30 cellular contexts compared by ENCODE assay signal in genomic region chr6:45148278-45148677, GRCh38.
DNase-seq lines count a peak whose midpoint lies in the region; ATAC-seq, FAIRE-seq and TF ChIP-seq lines count a peak whose summit lies in the region.
"Had no signal": no experiment of that assay in that cellular context is flagged by ENCODE, and none has a peak within 500 bp of the region (broad histone marks: within the 10 kb centered on the region; RNA-seq: fewer than 3 reads in every experiment).

No MANE protein-coding gene starts in this region.

- in situ Hi-C loops in K562 (cut with MboI) = no loop called here
- in situ Hi-C loops in gastrocnemius medialis (cut with MboI; ENCODE audit: low sequenced_read_pairs in 4 of 4) = no loop called here

- no peaks in the 10 kb centered on the region for H3K9me1 ChIP-seq in K562 (ENCODE audit: control insufficient read depth, insufficient read depth, low read length)

- peak; percentile 25 for DNase-seq in HS-5 (ENCODE audit: low read depth)
- no peak for DNase-seq in K562 (ENCODE audit: extremely low read depth in 1 of 4, low spot score in 3 of 4)
- peak; percentile 8 for DNase-seq in fibroblast of pulmonary artery (ENCODE audit: low read depth)
- DNase-seq in stromal cell of bone marrow (ENCODE audit: low read depth) = peak; percentile 6
- no peak for DNase-seq in gastrocnemius medialis
- no peak for DNase-seq in psoas muscle
- DNase-seq in epidermal melanocyte (ENCODE audit: insufficient read length, low spot score) = no peak
- DNase-seq: activated CD4-positive, alpha-beta memory T cell treated with anti-CD3 and anti-CD28 coated beads for 36 hours; activated CD4-positive, alpha-beta T cell treated with anti-CD3 and anti-CD28 coated beads for 1 hour; activated naive CD4-positive, alpha-beta T cell treated with anti-CD3 and anti-CD28 coated beads for 36 hours; adrenal gland; brain microvascular endothelial cell; COR-L47; DMS53; effector CD4-positive, alpha-beta T cell; hypothalamus; left colon; NCI-H146; NCI-H446; NCI-H82; ovary; retina; SIG-M5; stimulated activated CD4-positive, alpha-beta T cell treated with anti-CD3 and anti-CD28 coated beads, Interleukin-2, amount 100 ng/mL, for 24 hours; stimulated activated naive CD8-positive, alpha-beta T cell treated with anti-CD3 and anti-CD28 coated beads, Interleukin-15, amount 100 ng/mL, for 72 hours; thyroid gland had no signal

- TF ChIP-seq POLR2A in K562 (conservative IDR thresholded peaks at IDR 0.05) (no peak), gastrocnemius medialis (IDR thresholded peaks at IDR 0.05) (no peak)

- H3K36me3 ChIP-seq in K562 (ENCODE audit: control insufficient read depth, insufficient read depth, low read length) = no peaks in the 10 kb centered on the region
- H3K36me3 ChIP-seq in gastrocnemius medialis = no peaks in the 10 kb centered on the region
- H3K36me3 ChIP-seq in psoas muscle (ENCODE audit: insufficient read depth in 1 of 2, low read depth in 1 of 2) = no peaks in the 10 kb centered on the region
- H3K36me3 ChIP-seq: adrenal gland; BLaER1 treated with 17β-estradiol and CSF1 and Interleukin-3, amounts not matched to agents 10 nM and 100 nM; brain microvascular endothelial cell; ovary; thyroid gland; vagina had no signal

- ATAC-seq in K562 = no peak
- ATAC-seq in gastrocnemius medialis = no peak
- no peak for ATAC-seq in psoas muscle
- ATAC-seq: HCT116; left colon; stimulated activated naive CD8-positive, alpha-beta T cell treated with anti-CD3 and anti-CD28 coated beads, Interleukin-15, amount 100 ng/mL, for 72 hours had no signal

- H3K9me3 ChIP-seq in K562 (replicated peaks; ENCODE audit: control insufficient read depth, insufficient read depth, low read depth, low read length) (0 out of 2 replicates have a peak, but pooled peaks cover 3% of the 10 kb centered on the region), gastrocnemius medialis (peaks cover 0 to 10% (median 4%) of the 10 kb centered on the region in 3 donors), psoas muscle (peaks cover 10% of the 10 kb centered on the region)
- H3K9me3 ChIP-seq: adrenal gland, ovary, thyroid gland, vagina had no signal

- TF ChIP-seq RAD21 in K562 (CRISPR knock-in tag; conservative IDR thresholded peaks at IDR 0.05 in 1 of 2, IDR thresholded peaks at IDR 0.05 in 1 of 2) = no peak

- H3K4me3 ChIP-seq in K562 (no peak overlapping the region), fibroblast of pulmonary artery (replicated peaks; ENCODE audit: low read depth, low read length) (no peak overlapping the region), gastrocnemius medialis (no peak overlapping the region), psoas muscle (no peak overlapping the region)
- H3K4me3 ChIP-seq: adrenal gland; BLaER1 treated with 17β-estradiol and CSF1 and Interleukin-3, amounts not matched to agents 10 nM and 100 nM; ovary; thyroid gland; vagina had no signal

- H3K27me3 ChIP-seq in K562 (ENCODE audit: control insufficient read depth in 2 of 2, insufficient read depth in 2 of 2, low read length in 2 of 2) = no peaks in the 10 kb centered on the region
- H3K27me3 ChIP-seq in gastrocnemius medialis = no peaks in the 10 kb centered on the region
- H3K27me3 ChIP-seq in psoas muscle (ENCODE audit: insufficient read depth in 3 of 3, low read length in 2 of 3) = no peaks in the 10 kb centered on the region
- H3K27me3 ChIP-seq: adrenal gland; BLaER1 treated with 17β-estradiol and CSF1 and Interleukin-3, amounts not matched to agents 10 nM and 100 nM; brain microvascular endothelial cell; ovary; thyroid gland; vagina had no signal

- CTCF ChIA-PET in K562 (lab: Yijun Ruan, JAX; ENCODE audit: low intra/inter-chr PET ratio) = no interaction called here

- H3K9ac ChIP-seq in K562 (ENCODE audit: insufficient read depth in 1 of 2, low read depth in 2 of 2, low read length in 2 of 2) = no peak overlapping the region
- H3K9ac ChIP-seq: BLaER1 treated with 17β-estradiol and CSF1 and Interleukin-3, amounts not matched to agents 10 nM and 100 nM had no signal

- intact Hi-C loops in K562 (cut with micrococcal nuclease) (no loop called here), gastrocnemius medialis (cut with DNase I; ENCODE audit: low total_unique reads) (no loop called here), psoas muscle (cut with DNase I) (no loop called here)

- FAIRE-seq in K562 (lab: Jason Lieb, UNC) = no peak
- FAIRE-seq: colon had no signal

- H3K4me2 ChIP-seq in K562 (ENCODE audit: insufficient read depth, low read length) = no peak overlapping the region
- H3K4me2 ChIP-seq: BLaER1 treated with 17β-estradiol and CSF1 and Interleukin-3, amounts not matched to agents 10 nM and 100 nM had no signal

- POLR2A ChIA-PET in K562 (lab: Yijun Ruan, JAX) = no interaction called here

- no peak for TF ChIP-seq EP300 in K562 (IDR thresholded peaks at IDR 0.05; ENCODE audit: low read length)

- TF ChIP-seq CTCF in K562 (IDR thresholded peaks at IDR 0.05 in 2 of 3, conservative IDR thresholded peaks at IDR 0.05 in 1 of 3; ENCODE audit: insufficient read depth in 2 of 3, low read depth in 1 of 3, low read length in 3 of 3) = no peak
- TF ChIP-seq CTCF in fibroblast of pulmonary artery (IDR thresholded peaks at IDR 0.05; ENCODE audit: low read length, missing control alignments) = no peak
- TF ChIP-seq CTCF in gastrocnemius medialis (IDR thresholded peaks at IDR 0.05 in 4 of 5, conservative IDR thresholded peaks at IDR 0.05 in 1 of 5) = no peak
- TF ChIP-seq CTCF in psoas muscle (IDR thresholded peaks at IDR 0.05) = no peak

- BruUV-seq in K562 (replicated peaks; lab: Mats Ljungman, UMichigan) = no TSS peak

- H3K27ac ChIP-seq in K562 (ENCODE audit: extremely low read depth, low read depth, low read length) (no peak overlapping the region), gastrocnemius medialis (no peak overlapping the region), psoas muscle (no peak overlapping the region)
- H3K27ac ChIP-seq: adrenal gland; BLaER1 treated with 17β-estradiol and CSF1 and Interleukin-3, amounts not matched to agents 10 nM and 100 nM; brain microvascular endothelial cell; ovary; thyroid gland; vagina had no signal

- no peak overlapping the region for H2AFZ ChIP-seq in K562 (ENCODE audit: low read depth, low read length)

- no peaks in the 10 kb centered on the region for H3K79me2 ChIP-seq in K562 (ENCODE audit: control insufficient read depth, insufficient read depth, low read length)

- H3K4me1 ChIP-seq in K562 (replicated peaks in 1 of 2; ENCODE audit: control insufficient read depth in 2 of 2, insufficient read depth in 2 of 2, low read length in 2 of 2) = no peaks in the 10 kb centered on the region; a peak in 1 of 5 replicates
- no peaks in the 10 kb centered on the region for H3K4me1 ChIP-seq in gastrocnemius medialis
- H3K4me1 ChIP-seq in psoas muscle = no peaks in the 10 kb centered on the region
- H3K4me1 ChIP-seq: adrenal gland; BLaER1 treated with 17β-estradiol and CSF1 and Interleukin-3, amounts not matched to agents 10 nM and 100 nM; thyroid gland; vagina had no signal

- 22% methylated on average over 1 of the region's 1 CpG for WGBS in K562 (ENCODE audit: insufficient coverage, low coverage, missing lambda C conversion rate)
- 86 to 100% (median 96%) methylated on average over 1 of the region's 1 CpG for WGBS in psoas muscle, 3 donors

- no peaks in the 10 kb centered on the region for H4K20me1 ChIP-seq in K562 (replicated peaks; ENCODE audit: control insufficient read depth, insufficient read depth, low read length)
- H4K20me1 ChIP-seq: BLaER1 treated with 17β-estradiol and CSF1 and Interleukin-3, amounts not matched to agents 10 nM and 100 nM had no signal

TF ChIP-seq in K562, 482 proteins besides CTCF, POLR2A, EP300 and RAD21:
- TF ChIP-seq, protein P1, sequence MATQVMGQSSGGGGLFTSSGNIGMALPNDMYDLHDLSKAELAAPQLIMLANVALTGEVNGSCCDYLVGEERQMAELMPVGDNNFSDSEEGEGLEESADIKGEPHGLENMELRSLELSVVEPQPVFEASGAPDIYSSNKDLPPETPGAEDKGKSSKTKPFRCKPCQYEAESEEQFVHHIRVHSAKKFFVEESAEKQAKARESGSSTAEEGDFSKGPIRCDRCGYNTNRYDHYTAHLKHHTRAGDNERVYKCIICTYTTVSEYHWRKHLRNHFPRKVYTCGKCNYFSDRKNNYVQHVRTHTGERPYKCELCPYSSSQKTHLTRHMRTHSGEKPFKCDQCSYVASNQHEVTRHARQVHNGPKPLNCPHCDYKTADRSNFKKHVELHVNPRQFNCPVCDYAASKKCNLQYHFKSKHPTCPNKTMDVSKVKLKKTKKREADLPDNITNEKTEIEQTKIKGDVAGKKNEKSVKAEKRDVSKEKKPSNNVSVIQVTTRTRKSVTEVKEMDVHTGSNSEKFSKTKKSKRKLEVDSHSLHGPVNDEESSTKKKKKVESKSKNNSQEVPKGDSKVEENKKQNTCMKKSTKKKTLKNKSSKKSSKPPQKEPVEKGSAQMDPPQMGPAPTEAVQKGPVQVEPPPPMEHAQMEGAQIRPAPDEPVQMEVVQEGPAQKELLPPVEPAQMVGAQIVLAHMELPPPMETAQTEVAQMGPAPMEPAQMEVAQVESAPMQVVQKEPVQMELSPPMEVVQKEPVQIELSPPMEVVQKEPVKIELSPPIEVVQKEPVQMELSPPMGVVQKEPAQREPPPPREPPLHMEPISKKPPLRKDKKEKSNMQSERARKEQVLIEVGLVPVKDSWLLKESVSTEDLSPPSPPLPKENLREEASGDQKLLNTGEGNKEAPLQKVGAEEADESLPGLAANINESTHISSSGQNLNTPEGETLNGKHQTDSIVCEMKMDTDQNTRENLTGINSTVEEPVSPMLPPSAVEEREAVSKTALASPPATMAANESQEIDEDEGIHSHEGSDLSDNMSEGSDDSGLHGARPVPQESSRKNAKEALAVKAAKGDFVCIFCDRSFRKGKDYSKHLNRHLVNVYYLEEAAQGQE (CRISPR knock-in tag; IDR thresholded peaks at IDR 0.05; ENCODE audit: low read depth) = no peak
- TF ChIP-seq HMBOX1 (IDR thresholded peaks at IDR 0.05) = peak; percentile 63; the same call in 1 of the 2 replicates

Comparison
In these comparisons a context has a peak if more than half of its experiments do, and no peak if none do; other contexts are left out.
1. DNase-seq: peak in HS-5 (single experiment), fibroblast of pulmonary artery (single experiment) and stromal cell of bone marrow (single experiment); none in K562 (0 of 4), gastrocnemius medialis (0 of 2), psoas muscle (0 of 2) and epidermal melanocyte (single experiment).